In the genomic region with DNA sequence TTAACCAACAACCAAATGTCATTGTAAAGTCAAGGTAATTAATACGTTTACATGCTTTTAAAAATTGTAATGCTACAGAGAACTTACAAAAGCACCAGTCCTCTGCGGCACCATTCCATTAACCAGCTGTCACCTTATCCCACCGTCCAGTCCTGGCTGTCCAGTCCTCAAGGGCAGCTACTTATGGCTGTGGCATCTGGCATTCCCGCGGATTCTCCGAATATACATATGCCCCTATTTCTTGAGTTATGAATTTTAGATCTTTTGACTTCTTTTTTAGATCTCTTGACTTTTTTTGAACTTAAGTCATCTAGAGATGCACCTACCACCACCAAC, we compare ENCODE assay signal across 8 cellular contexts. TPM values are rescaled to one million over a fixed set of nuclear protein-coding genes. Genes with fewer than 3 reads are reported as not detected.
A peak's percentile ranks its signal among the peaks of the same experiment; 100 is the strongest.
DNase-seq lines count a peak whose midpoint lies in the region; ATAC-seq and TF ChIP-seq lines count a peak whose summit lies in the region.

No MANE protein-coding gene starts in this region.

- BruUV-seq in HCT116 (replicated peaks; lab: Mats Ljungman, UMichigan) = no TSS peak

- H3K27ac Mint-ChIP-seq in activated B cell treated with CpG ODN at 0.5 μM for 24 hours = no peak overlapping the region
- H3K27ac Mint-ChIP-seq in stimulated activated effector memory CD8-positive, alpha-beta T cell treated with anti-CD3 and anti-CD28 coated beads, Interleukin-12 subunit alpha, Interleukin-12 subunit beta, amount 100 ng/mL, for 72 hours = peak overlapping the region; percentile 45

- H3K4me3 Mint-ChIP-seq in activated B cell treated with CpG ODN at 0.5 μM for 24 hours = peak overlapping the region; percentile 79
- H3K4me3 Mint-ChIP-seq in stimulated activated effector memory CD8-positive, alpha-beta T cell treated with anti-CD3 and anti-CD28 coated beads, Interleukin-12 subunit alpha, Interleukin-12 subunit beta, amount 100 ng/mL, for 72 hours = peak overlapping the region; percentile 61

- H3K79me2 ChIP-seq in HCT116 (ENCODE audit: insufficient read depth, low read length) (peaks cover 40% of the 10 kb centered on the region; the same call in 1 of the 2 replicates), hepatocyte (peaks cover 16% of the 10 kb centered on the region)

- ATAC-seq in HCT116 = peak; percentile 46
- ATAC-seq in activated B cell treated with CpG ODN at 0.5 μM for 24 hours (ENCODE audit: low read depth) = peak; percentile 3
- no peak for ATAC-seq in stimulated activated effector memory CD8-positive, alpha-beta T cell treated with anti-CD3 and anti-CD28 coated beads, Interleukin-12 subunit alpha, Interleukin-12 subunit beta, amount 100 ng/mL, for 72 hours
- no peak for ATAC-seq in HG02973 (IDR thresholded peaks at IDR 0.05; ENCODE audit: unreplicated experiment)
- ATAC-seq in GM21381 (IDR thresholded peaks at IDR 0.05; ENCODE audit: unreplicated experiment) = no peak

- 11% methylated on average over 6 of the region's 6 CpGs for WGBS in hepatocyte (ENCODE audit: low lambda C conversion rate, missing lambda C conversion rate)

- H3K27me3 ChIP-seq in HCT116 (ENCODE audit: insufficient read depth, low read length) (no peaks in the 10 kb centered on the region), hepatocyte (no peaks in the 10 kb centered on the region)

- H2AFZ ChIP-seq in HCT116 (ENCODE audit: low read depth, low read length, poor library complexity, severe bottlenecking) (peak overlapping the region; percentile 93), hepatocyte (peak overlapping the region; percentile 1)

- H3K9me2 ChIP-seq in HCT116 (ENCODE audit: insufficient read depth) = no peaks in the 10 kb centered on the region
- no peaks in the 10 kb centered on the region for H3K9me2 ChIP-seq in hepatocyte (replicated peaks; ENCODE audit: insufficient read depth)

- no peak overlapping the region for H3K9ac ChIP-seq in HCT116 (ENCODE audit: low read length)

- POLR2A ChIA-PET in HCT116 (lab: Charles Lee) = no interaction called here
- POLR2A ChIA-PET in activated B cell treated with CpG ODN at 0.5 μM for 24 hours (lab: Charles Lee) = no interaction called here

- RAD21 ChIA-PET in HCT116 (lab: Charles Lee; ENCODE audit: low non-redundant PET in 1 of 2, low total read pairs in 2 of 2, uncharacterized antibody in 2 of 2, unreplicated experiment in 2 of 2) = no interaction called here

- intact Hi-C loops in HCT116 (cut with micrococcal nuclease) (no loop called here), activated B cell treated with CpG ODN at 0.5 μM for 24 hours (cut with micrococcal nuclease) (loop anchor here (1.0 to 10.0 kb wide), 4 partner anchors 181 to 1231 kb away; partner anchors contain the start of genes ACKR2, ANO10, HIGD1A and SNRK)

- no peak for TF ChIP-seq POLR2A in HCT116 (IDR thresholded peaks at IDR 0.05; ENCODE audit: borderline replicate concordance, extremely low read depth, insufficient read depth, insufficient read length)

- H3K4me1 ChIP-seq in HCT116 (ENCODE audit: control insufficient read depth in 1 of 2, insufficient read depth in 2 of 2, low read length in 2 of 2) (peaks cover 0 to 15% of the 10 kb centered on the region in 2 experiments; a peak in 2 of 4 replicates), hepatocyte (ENCODE audit: insufficient read depth) (peaks cover 10% of the 10 kb centered on the region)

- no peaks in the 10 kb centered on the region for H3K36me3 Mint-ChIP-seq in activated B cell treated with CpG ODN at 0.5 μM for 24 hours (ENCODE audit: low read depth)
- H3K36me3 Mint-ChIP-seq in stimulated activated effector memory CD8-positive, alpha-beta T cell treated with anti-CD3 and anti-CD28 coated beads, Interleukin-12 subunit alpha, Interleukin-12 subunit beta, amount 100 ng/mL, for 72 hours = no peaks in the 10 kb centered on the region

- H3K27ac ChIP-seq in HCT116 (ENCODE audit: low read depth, low read length) (no peak overlapping the region), hepatocyte (no peak overlapping the region)

- TF ChIP-seq RAD21 in HCT116 (IDR thresholded peaks at IDR 0.05; ENCODE audit: low read depth) = no peak

- H3K27me3 Mint-ChIP-seq in activated B cell treated with CpG ODN at 0.5 μM for 24 hours = no peaks in the 10 kb centered on the region

- no peaks in the 10 kb centered on the region for H4K20me1 ChIP-seq in HCT116 (ENCODE audit: insufficient read depth)
- H4K20me1 ChIP-seq in hepatocyte (ENCODE audit: insufficient read depth, poor library complexity, severe bottlenecking) = no peaks in the 10 kb centered on the region

- H3K9me3 ChIP-seq in HCT116 (ENCODE audit: control insufficient read depth in 1 of 2, insufficient read depth in 1 of 2, low read depth in 1 of 2, low read length in 2 of 2) (no peaks in the 10 kb centered on the region), hepatocyte (ENCODE audit: low read depth) (no peaks in the 10 kb centered on the region)

- peaks cover 14% of the 10 kb centered on the region for H3K4me1 Mint-ChIP-seq in activated B cell treated with CpG ODN at 0.5 μM for 24 hours
- H3K4me1 Mint-ChIP-seq in stimulated activated effector memory CD8-positive, alpha-beta T cell treated with anti-CD3 and anti-CD28 coated beads, Interleukin-12 subunit alpha, Interleukin-12 subunit beta, amount 100 ng/mL, for 72 hours = peaks cover 17% of the 10 kb centered on the region

- peak overlapping the region; percentile 47 to 79 for H3K4me3 ChIP-seq in HCT116 (replicated peaks in 1 of 2; ENCODE audit: low read depth in 1 of 2, low read length in 2 of 2)
- H3K4me3 ChIP-seq in hepatocyte = no peak overlapping the region

- DNase-seq in HCT116 (ENCODE audit: low read depth, low spot score) (peak; percentile 0), activated B cell treated with CpG ODN at 0.5 μM for 24 hours (no peak), hepatocyte (ENCODE audit: low spot score) (no peak), NOMO-1 treated with DMSO at 0.1 percent for 48 hours (lab: John Stamatoyannopoulos, UW; ENCODE audit: unreplicated experiment) (no peak), COLO829 (ENCODE audit: low spot score) (no peak)
- no peak for DNase-seq in stimulated activated effector memory CD8-positive, alpha-beta T cell treated with anti-CD3 and anti-CD28 coated beads, Interleukin-12 subunit alpha, Interleukin-12 subunit beta, amount 100 ng/mL, for 72 hours (ENCODE audit: low spot score in 2 of 2)

- no peaks in the 10 kb centered on the region for H3K9me3 Mint-ChIP-seq in activated B cell treated with CpG ODN at 0.5 μM for 24 hours
- no peaks in the 10 kb centered on the region for H3K9me3 Mint-ChIP-seq in stimulated activated effector memory CD8-positive, alpha-beta T cell treated with anti-CD3 and anti-CD28 coated beads, Interleukin-12 subunit alpha, Interleukin-12 subunit beta, amount 100 ng/mL, for 72 hours

- CTCF ChIA-PET in HCT116 (lab: Charles Lee) = no interaction called here
- CTCF ChIA-PET in activated B cell treated with CpG ODN at 0.5 μM for 24 hours (lab: Charles Lee) = no interaction called here

- H3K4me2 ChIP-seq in HCT116 (ENCODE audit: low read length) (peak overlapping the region; percentile 95), hepatocyte (peak overlapping the region; percentile 70)

- TF ChIP-seq CTCF in HCT116 (IDR thresholded peaks at IDR 0.05 in 2 of 3, conservative IDR thresholded peaks at IDR 0.05 in 1 of 3; ENCODE audit: borderline replicate concordance in 1 of 3, insufficient read depth in 1 of 3, low read depth in 2 of 3, low read length in 2 of 3) = no peak
- TF ChIP-seq CTCF in activated B cell treated with CpG ODN at 0.5 μM for 24 hours (IDR thresholded peaks at IDR 0.05) = no peak
- no peak for TF ChIP-seq CTCF in hepatocyte (IDR thresholded peaks at IDR 0.05; ENCODE audit: poor library complexity)

- H3K36me3 ChIP-seq in HCT116 (ENCODE audit: control insufficient read depth in 1 of 2, insufficient read depth in 2 of 2, low read length in 2 of 2) (no peaks in the 10 kb centered on the region), hepatocyte (replicated peaks; ENCODE audit: insufficient read depth, low read depth) (no peaks in the 10 kb centered on the region)

TF ChIP-seq in HCT116, 20 proteins besides CTCF, POLR2A, EP300 and RAD21:
- TF ChIP-seq, protein P1, sequence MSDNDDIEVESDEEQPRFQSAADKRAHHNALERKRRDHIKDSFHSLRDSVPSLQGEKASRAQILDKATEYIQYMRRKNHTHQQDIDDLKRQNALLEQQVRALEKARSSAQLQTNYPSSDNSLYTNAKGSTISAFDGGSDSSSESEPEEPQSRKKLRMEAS (IDR thresholded peaks at IDR 0.05) = 0 out of 2 replicates have a peak, but pooled peaks have one; percentile 31
- no peak for TF ChIP-seq JUND (IDR thresholded peaks at IDR 0.05)
- TF ChIP-seq ELF1 (IDR thresholded peaks at IDR 0.05; ENCODE audit: borderline replicate concordance, low read depth) = no peak
- no peak for TF ChIP-seq POLR2AphosphoS5 (IDR thresholded peaks at IDR 0.05; ENCODE audit: low read depth, low read length)
- TF ChIP-seq EGR1 (IDR thresholded peaks at IDR 0.05; ENCODE audit: low read depth) = no peak
- no peak for TF ChIP-seq SIN3A (IDR thresholded peaks at IDR 0.05; ENCODE audit: low read depth)
- no peak for TF ChIP-seq EZH2 (IDR thresholded peaks at IDR 0.05)
- TF ChIP-seq SP1 (IDR thresholded peaks at IDR 0.05; ENCODE audit: low read depth) = 0 out of 2 replicates have a peak, but pooled peaks have one; percentile 11

RNA-seq across cellular contexts. Expression of gene POMGNT2, which starts 0.4 kb away (rescaled TPM):
- 21.6 TPM for total RNA-seq in HCT116 (2021; ENCODE audit: unreplicated experiment)
- polyA plus RNA-seq in HCT116 (2012) = 25.0 and 27.3 TPM in 2 replicates
- total RNA-seq in activated B cell treated with CpG ODN at 0.5 μM for 24 hours = 2.6 and 2.7 TPM in 2 replicates
- 27.6 and 31.8 TPM in 2 replicates for total RNA-seq in hepatocyte
- 45.6 and 53.6 TPM in 2 replicates for polyA plus RNA-seq in hepatocyte

Comparison
In these comparisons a context has a peak if more than half of its experiments do, and no peak if none do; other contexts are left out.
1. ATAC-seq: peak in HCT116 (single experiment) and activated B cell treated with CpG ODN at 0.5 μM for 24 hours (single experiment); none in stimulated activated effector memory CD8-positive, alpha-beta T cell treated with anti-CD3 and anti-CD28 coated beads, Interleukin-12 subunit alpha, Interleukin-12 subunit beta, amount 100 ng/mL, for 72 hours (single experiment), HG02973 (single experiment) and GM21381 (single experiment).